Comparison of ENCODE assay signal across 14 cellular contexts in the genomic region with DNA sequence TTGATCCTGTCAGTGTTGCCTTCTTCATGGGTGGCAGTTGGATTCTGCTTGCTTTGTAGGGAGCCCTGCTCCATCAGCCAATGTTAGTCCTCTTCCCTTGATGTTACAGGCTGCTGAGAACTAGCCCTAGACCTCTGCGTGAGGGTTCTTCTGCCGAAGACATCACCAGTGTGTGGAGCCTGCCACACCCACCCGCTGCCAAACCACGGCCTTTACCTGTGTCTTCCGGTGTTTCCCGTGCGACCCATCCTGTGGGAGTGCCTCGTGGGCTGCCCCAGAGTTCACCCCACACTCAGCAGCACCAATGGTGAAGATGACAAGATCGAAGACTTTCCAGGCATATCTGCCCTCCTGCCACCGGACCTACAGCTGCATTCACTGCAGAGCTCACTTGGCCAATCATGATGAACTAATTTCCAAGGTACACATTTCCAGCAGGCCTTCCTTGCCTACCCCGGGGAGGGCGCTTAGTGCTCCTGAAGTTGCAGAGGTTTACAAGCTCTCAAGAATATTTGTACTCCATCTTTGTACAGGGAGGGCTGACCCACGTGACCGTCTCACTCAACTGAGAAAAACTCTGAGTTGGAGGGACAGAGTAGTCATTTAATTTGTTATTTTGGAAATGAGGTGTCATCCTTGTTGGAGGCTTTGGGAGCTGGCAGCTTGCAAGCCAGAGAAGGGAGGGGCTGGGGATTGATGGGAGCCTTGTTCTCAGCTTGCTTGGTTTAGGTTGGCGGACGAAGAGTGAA. TPM values are rescaled to one million over a fixed set of nuclear protein-coding genes. Genes with fewer than 3 reads are reported as not detected.
A peak's percentile ranks its signal among the peaks of the same experiment; 100 is the strongest.
DNase-seq lines count a peak whose midpoint lies in the region; ATAC-seq, FAIRE-seq and TF ChIP-seq lines count a peak whose summit lies in the region.
"Had no signal": no experiment of that assay in that cellular context is flagged by ENCODE, and none has a peak within 500 bp of the region (broad histone marks: within the 10 kb centered on the region; RNA-seq: fewer than 3 reads in every experiment).

No MANE protein-coding gene starts in this region.

- H2BK5ac ChIP-seq in H1 (ENCODE audit: low read depth, low read length): no peak overlapping the region; the same call in 1 of the 2 replicates

- peak overlapping the region; percentile 86; the same call in 1 of the 2 replicates for H2BK20ac ChIP-seq in H1 (ENCODE audit: low read length)

- no peaks in the 10 kb centered on the region; a peak in 1 of 8 replicates for H3K36me3 ChIP-seq in H1 (ENCODE audit: control insufficient read depth in 2 of 4, insufficient read depth in 4 of 4, low read length in 3 of 4)

- H4K5ac ChIP-seq in H1 (ENCODE audit: insufficient read length, low read depth, low read length): no peak overlapping the region

- no peak for TF ChIP-seq POLR2A in H1 (IDR thresholded peaks at IDR 0.05; ENCODE audit: control extremely low read depth in 1 of 2, low read depth in 2 of 2, low read length in 2 of 2)

- TF ChIP-seq RAD21 in H1 (IDR thresholded peaks at IDR 0.05 in 1 of 2, conservative IDR thresholded peaks at IDR 0.05 in 1 of 2; ENCODE audit: low read depth in 2 of 2, low read length in 2 of 2): no peak

- H2AK5ac ChIP-seq in H1 (ENCODE audit: low read depth, low read length): peak overlapping the region; percentile 65; the same call in 1 of the 2 replicates

- H3K9me3 ChIP-seq in H1 (ENCODE audit: insufficient read depth in 2 of 2, low read depth in 1 of 2, low read length in 1 of 2): no peaks in the 10 kb centered on the region; a peak in 1 of 4 replicates

- FAIRE-seq in H1 (lab: Jason Lieb, UNC): no peak
- FAIRE-seq: frontal cortex had no signal

- H3K27me3 ChIP-seq in H1 (replicated peaks in 1 of 4; ENCODE audit: control insufficient read depth in 3 of 4, extremely low read depth in 1 of 4, insufficient read depth in 3 of 4, low read length in 3 of 4): no peaks in the 10 kb centered on the region

- H3K56ac ChIP-seq in H1 (replicated peaks; ENCODE audit: insufficient read length, low read depth, low read length): no peak overlapping the region

- peaks cover 31% of the 10 kb centered on the region for H3K4me1 Mint-ChIP-seq in activated CD4-positive, alpha-beta T cell treated with anti-CD3 and anti-CD28 coated beads, Interleukin-2, amount 10 ng/mL, durations not matched to agents 24 days and 14 days
- H3K4me1 Mint-ChIP-seq in WTC11 (peaks cover 32% of the 10 kb centered on the region), Calu3 (ENCODE audit: low read depth, unreplicated experiment) (peaks cover 9% of the 10 kb centered on the region)
- H3K4me1 Mint-ChIP-seq in stimulated activated naive CD8-positive, alpha-beta T cell treated with anti-CD3 and anti-CD28 coated beads, Interleukin-15, amount 100 ng/mL, for 72 hours: peaks cover 76% of the 10 kb centered on the region

- POLR2A ChIA-PET in WTC11 (lab: Charles Lee): no interaction called here
- POLR2A ChIA-PET in H1 (lab: Charles Lee; ENCODE audit: partially characterized antibody): interaction anchor here (2.2 kb wide), 1 partner anchor 13 kb away, joined by 7 read pairs; no protein-coding TSS in a partner anchor

- intact Hi-C loops in activated CD4-positive, alpha-beta T cell treated with anti-CD3 and anti-CD28 coated beads, Interleukin-2, amount 10 ng/mL, durations not matched to agents 24 days and 14 days (cut with micrococcal nuclease): no loop called here
- intact Hi-C loops in Calu3 (cut with micrococcal nuclease; ENCODE audit: unreplicated experiment): no loop called here

- no peak overlapping the region for H4K8ac ChIP-seq in H1 (ENCODE audit: extremely low read depth, insufficient read depth, low read length)

- no peak overlapping the region for H2BK120ac ChIP-seq in H1 (replicated peaks; ENCODE audit: low read depth, low read length)

- H4K20me1 ChIP-seq in H1 (replicated peaks in 1 of 2; ENCODE audit: control insufficient read depth in 1 of 2, insufficient read depth in 2 of 2, low read length in 2 of 2): no peaks in the 10 kb centered on the region

- CTCF ChIA-PET in WTC11 (lab: Charles Lee): interaction anchor here (1.8 kb wide), 1 partner anchor 13 kb away, joined by 9 read pairs; no protein-coding TSS in a partner anchor
- CTCF ChIA-PET in H1 (lab: Charles Lee; ENCODE audit: partially characterized antibody): interaction anchor here (0.7 to 1.4 kb wide), 5 partner anchors 8 to 63 kb away, joined by 3 to 4 read pairs (median 3); no protein-coding TSS in a partner anchor
- CTCF ChIA-PET in Calu3 (lab: Charles Lee): no interaction called here

- peaks cover 10% of the 10 kb centered on the region for H3K9me3 Mint-ChIP-seq in activated CD4-positive, alpha-beta T cell treated with anti-CD3 and anti-CD28 coated beads, Interleukin-2, amount 10 ng/mL, durations not matched to agents 24 days and 14 days
- H3K9me3 Mint-ChIP-seq in WTC11 (peaks cover 8% of the 10 kb centered on the region; the same call in 1 of the 2 replicates), Calu3 (ENCODE audit: low read depth, unreplicated experiment) (no peaks in the 10 kb centered on the region)
- no peaks in the 10 kb centered on the region for H3K9me3 Mint-ChIP-seq in stimulated activated naive CD8-positive, alpha-beta T cell treated with anti-CD3 and anti-CD28 coated beads, Interleukin-15, amount 100 ng/mL, for 72 hours

- ATAC-seq in WTC11: no peak
- ATAC-seq in stimulated activated naive CD8-positive, alpha-beta T cell treated with anti-CD3 and anti-CD28 coated beads, Interleukin-15, amount 100 ng/mL, for 72 hours: peak; percentile 53
- no peak for ATAC-seq in HG02759 (IDR thresholded peaks at IDR 0.05; ENCODE audit: unreplicated experiment)

- H3K23ac ChIP-seq in H1 (ENCODE audit: insufficient read length): no peak overlapping the region

- no peak overlapping the region for H4K91ac ChIP-seq in H1 (replicated peaks; ENCODE audit: insufficient read length, low read length)

- H3K27me3 Mint-ChIP-seq in activated CD4-positive, alpha-beta T cell treated with anti-CD3 and anti-CD28 coated beads, Interleukin-2, amount 10 ng/mL, durations not matched to agents 24 days and 14 days: no peaks in the 10 kb centered on the region
- H3K27me3 Mint-ChIP-seq in WTC11 (ENCODE audit: low read depth) (no peaks in the 10 kb centered on the region), Calu3 (ENCODE audit: unreplicated experiment) (no peaks in the 10 kb centered on the region)
- H3K27me3 Mint-ChIP-seq in stimulated activated naive CD8-positive, alpha-beta T cell treated with anti-CD3 and anti-CD28 coated beads, Interleukin-15, amount 100 ng/mL, for 72 hours: no peaks in the 10 kb centered on the region

- no peak overlapping the region for H3K4me3 ChIP-seq in H1 (ENCODE audit: extremely low read depth in 1 of 4, insufficient read depth in 2 of 4, low read depth in 3 of 4, low read length in 4 of 4)
- H3K4me3 ChIP-seq: GM23248 had no signal

- no peak overlapping the region for H3K4ac ChIP-seq in H1 (replicated peaks; ENCODE audit: insufficient read length, low read depth, low read length)

- H3K4me3 Mint-ChIP-seq in activated CD4-positive, alpha-beta T cell treated with anti-CD3 and anti-CD28 coated beads, Interleukin-2, amount 10 ng/mL, durations not matched to agents 24 days and 14 days: no peak overlapping the region
- H3K4me3 Mint-ChIP-seq in WTC11 (no peak overlapping the region), Calu3 (ENCODE audit: low read depth, unreplicated experiment) (no peak overlapping the region)
- peak overlapping the region in 1 of 2 donors; percentile 40 for H3K4me3 Mint-ChIP-seq in stimulated activated naive CD8-positive, alpha-beta T cell treated with anti-CD3 and anti-CD28 coated beads, Interleukin-15, amount 100 ng/mL, for 72 hours

- peaks cover 2% of the 10 kb centered on the region; the same call in 1 of the 2 replicates for H3K23me2 ChIP-seq in H1 (ENCODE audit: low read depth, low read length)

- 0 out of 4 replicates have a peak overlapping the region, but pooled peaks of 1 of the 2 experiments have one; percentile 30 for H3K4me2 ChIP-seq in H1 (ENCODE audit: insufficient read depth in 1 of 2, low read depth in 2 of 2, low read length in 2 of 2)

- H3K79me2 ChIP-seq in H1 (ENCODE audit: control insufficient read depth in 1 of 2, insufficient read depth in 2 of 2, low read length in 2 of 2): no peaks in the 10 kb centered on the region

- BruUV-seq in Calu3 (replicated peaks; lab: Mats Ljungman, UMichigan): no TSS peak

- H3K18ac ChIP-seq in H1 (ENCODE audit: extremely low read depth, low read length): peak overlapping the region; percentile 48; the same call in 1 of the 2 replicates

- no peak overlapping the region for H3K27ac ChIP-seq in H1 (ENCODE audit: low read depth, low read length)
- H3K27ac ChIP-seq: GM23248, HL-60 had no signal

- H3K79me1 ChIP-seq in H1 (ENCODE audit: low read depth, low read length): no peaks in the 10 kb centered on the region

- no peak for TF ChIP-seq EP300 in H1 (IDR thresholded peaks at IDR 0.05; ENCODE audit: borderline replicate concordance in 1 of 2, low read depth in 2 of 2, low read length in 2 of 2)

- no peak overlapping the region for H3K14ac ChIP-seq in H1 (ENCODE audit: insufficient read length)

- no peak overlapping the region for H3K27ac Mint-ChIP-seq in activated CD4-positive, alpha-beta T cell treated with anti-CD3 and anti-CD28 coated beads, Interleukin-2, amount 10 ng/mL, durations not matched to agents 24 days and 14 days
- H3K27ac Mint-ChIP-seq in WTC11 (peak overlapping the region; percentile 44; the same call in 1 of the 2 replicates), Calu3 (ENCODE audit: unreplicated experiment) (no peak overlapping the region)
- H3K27ac Mint-ChIP-seq in stimulated activated naive CD8-positive, alpha-beta T cell treated with anti-CD3 and anti-CD28 coated beads, Interleukin-15, amount 100 ng/mL, for 72 hours: no peak overlapping the region

- H3K9ac ChIP-seq in H1 (replicated peaks in 1 of 4; ENCODE audit: extremely low read depth in 1 of 4, low read depth in 3 of 4, low read length in 3 of 4): no peak overlapping the region
- H3K9ac ChIP-seq: GM23248 had no signal

- DNase-seq in activated CD4-positive, alpha-beta T cell treated with anti-CD3 and anti-CD28 coated beads, Interleukin-2, amount 10 ng/mL, durations not matched to agents 24 days and 14 days: peak; percentile 66
- no peak for DNase-seq in activated CD4-positive, alpha-beta T cell treated with anti-CD3 and anti-CD28 coated beads for 48 hours
- DNase-seq in WTC11 (ENCODE audit: low spot score): no peak
- no peak for DNase-seq in H1 (ENCODE audit: low read depth in 1 of 2, low spot score in 2 of 2)
- DNase-seq in stimulated activated naive CD8-positive, alpha-beta T cell treated with anti-CD3 and anti-CD28 coated beads, Interleukin-15, amount 100 ng/mL, for 72 hours: no peak
- no peak for DNase-seq in NCI-H1417 (lab: John Stamatoyannopoulos, UW)
- no peak for DNase-seq in Calu3
- DNase-seq: 8988T, COR-L47, GM23248, NCI-H2029 treated with DMSO at 0.1 percent for 48 hours had no signal

- H3K36me3 Mint-ChIP-seq in activated CD4-positive, alpha-beta T cell treated with anti-CD3 and anti-CD28 coated beads, Interleukin-2, amount 10 ng/mL, durations not matched to agents 24 days and 14 days (ENCODE audit: low read depth): peaks cover 39% of the 10 kb centered on the region
- H3K36me3 Mint-ChIP-seq in WTC11 (peaks cover 5% of the 10 kb centered on the region), Calu3 (ENCODE audit: insufficient read depth, unreplicated experiment) (no peaks in the 10 kb centered on the region)

- peaks cover 0 to 10% (median 5%) of the 10 kb centered on the region in 4 experiments; a peak in 5 of 7 replicates for H3K4me1 ChIP-seq in H1 (replicated peaks in 1 of 4; ENCODE audit: control insufficient read depth in 3 of 4, insufficient read depth in 4 of 4, low read length in 3 of 4)

- TF ChIP-seq CTCF in WTC11 (IDR thresholded peaks at IDR 0.05) (no peak), H1 (IDR thresholded peaks at IDR 0.05; ENCODE audit: control extremely low read depth in 1 of 3, insufficient read depth in 1 of 3, low read depth in 1 of 3, low read length in 3 of 3) (no peak), Calu3 (IDR thresholded peaks at IDR 0.05; ENCODE audit: unreplicated experiment) (no peak)

- peak overlapping the region; percentile 39; the same call in 1 of the 2 replicates for H2BK12ac ChIP-seq in H1 (ENCODE audit: low read depth, low read length)

- 0 out of 2 replicates have a peak overlapping the region, but pooled peaks have one; percentile 8 for H2BK15ac ChIP-seq in H1 (ENCODE audit: low read length)

- H2AFZ ChIP-seq in H1 (ENCODE audit: low read length): no peak overlapping the region
- H2AFZ ChIP-seq: GM23248 had no signal

- WGBS in H1 (ENCODE audit: extremely low coverage in 1 of 2, insufficient coverage in 1 of 2, insufficient read length in 1 of 2, insufficient replicate concordance in 2 of 2, low coverage in 1 of 2, low lambda C conversion rate in 2 of 2, missing lambda C conversion rate in 1 of 2), 2 experiments: 89% methylated on average over 16 of the region's 16 CpGs; no CpG with 5 or more reads in 1 of the 2 experiments

RNA-seq across cellular contexts. Expression of gene YPEL2, which starts 21.8 kb away (rescaled TPM):
- 6.2 and 7.0 TPM in 2 replicates for total RNA-seq in activated CD4-positive, alpha-beta T cell treated with anti-CD3 and anti-CD28 coated beads, Interleukin-2, amount 10 ng/mL, durations not matched to agents 24 days and 14 days
- 2.2 to 3.1 TPM (median 2.5 TPM) in 3 replicates for total RNA-seq in WTC11 (2021)
- total RNA-seq in H1 (2021; fragmentation: NEBNext Ultra II Directional; extraction: Animal tissue kit (Norgen Biotek cat#: 25700)): 3.2 and 3.5 TPM in 2 replicates
- 1.4 and 1.6 TPM in 2 replicates for polyA plus RNA-seq in H1 (2011; rRNA removed)
- polyA plus RNA-seq in H1 (2011; cell fraction: cytosol; rRNA removed): 2.1 TPM
- polyA plus RNA-seq in H1 (2011; cell fraction: nucleus; rRNA removed): 2.4 TPM
- 1.8 to 2.8 TPM (median 2.2 TPM) in 4 replicates for polyA plus RNA-seq in H1 (2012, experiment 1 of 2)
- polyA plus RNA-seq in H1 (2012, experiment 2 of 2): 0.28 TPM
- polyA plus RNA-seq in H1 (2013, experiment 1 of 2): 1.1 TPM
- 1.3 TPM for polyA plus RNA-seq in H1 (2013, experiment 2 of 2)
- polyA minus RNA-seq in H1 (2011; rRNA and poly(A)+ RNA removed): 6.0 and 6.5 TPM in 2 replicates
- polyA minus RNA-seq in H1 (2011; cell fraction: cytosol; rRNA and poly(A)+ RNA removed): 4.3 TPM
- 5.6 TPM for polyA minus RNA-seq in H1 (2011; cell fraction: nucleus; rRNA and poly(A)+ RNA removed)
- 2.3 and 4.1 TPM in 2 replicates for total RNA-seq in Calu3 (2022)
